25 cellular contexts compared by ENCODE assay signal in the genomic region with DNA sequence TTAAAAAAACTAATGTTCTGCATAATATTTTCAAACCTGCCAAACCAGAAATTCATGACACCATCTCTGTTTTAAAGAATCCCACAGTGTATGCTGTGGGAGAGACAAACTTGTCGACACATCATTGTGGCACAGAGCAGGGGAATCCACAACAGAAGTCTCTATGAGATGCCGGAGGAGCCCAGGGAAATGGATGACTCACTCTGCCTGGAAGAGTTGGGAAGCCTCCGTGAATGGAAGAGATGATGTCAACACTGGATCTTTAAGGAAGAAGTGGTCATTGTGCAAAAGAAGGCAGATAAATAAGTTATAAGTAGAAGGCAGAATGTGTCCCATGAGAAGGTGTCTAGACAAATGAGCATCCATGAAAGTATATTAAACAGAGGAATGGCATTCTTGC.
DNase-seq lines count a peak whose midpoint lies in the region; ATAC-seq, FAIRE-seq and TF ChIP-seq lines count a peak whose summit lies in the region.
"Had no signal": no experiment of that assay in that cellular context is flagged by ENCODE, and none has a peak within 500 bp of the region (broad histone marks: within the 10 kb centered on the region; RNA-seq: fewer than 3 reads in every experiment).

No MANE protein-coding gene starts in this region.

- ATAC-seq in Right ventricle myocardium superior (ENCODE audit: poor library complexity) = peak; percentile 82
- no peak for ATAC-seq in GM21737 (IDR thresholded peaks at IDR 0.05; ENCODE audit: unreplicated experiment)
- ATAC-seq: activated T-helper 17 cell treated with anti-CD3 and anti-CD28 coated beads, Interleukin-2, amount 50 U/mL, for 72 hours; HCT116; natural killer cell treated with Interleukin-12 subunit alpha and Interleukin-12 subunit beta and Interleukin-15 and Interleukin-18, amount 100 ng/mL, for 72 hours had no signal

- H3K4me2 ChIP-seq in osteoblast (ENCODE audit: insufficient read depth, low read length) = no peak overlapping the region

- DNase-seq in H54 (ENCODE audit: insufficient read length, low spot score) = peak; percentile 1
- DNase-seq in astrocyte of the hippocampus (ENCODE audit: low read depth, low spot score) = peak; percentile 25
- no peak for DNase-seq in Right ventricle myocardium superior
- no peak for DNase-seq in nephron progenitor cell
- no peak for DNase-seq in activated CD4-positive, alpha-beta T cell treated with anti-CD3 and anti-CD28 coated beads, Interleukin-2, amount 10 ng/mL, durations not matched to agents 7 days and 5 days
- no peak for DNase-seq in osteoblast (ENCODE audit: insufficient read length, low spot score, missing footprints)
- no peak for DNase-seq in amniotic stem cell (lab: John Stamatoyannopoulos, UW)
- DNase-seq: activated CD4-positive, alpha-beta T cell treated with anti-CD3 and anti-CD28 coated beads, Interleukin-2, amount 50 U/mL, for 1 hour; dermis blood vessel endothelial cell; DMS 273 treated with DMSO at 0.1 percent for 48 hours; foreskin fibroblast; kidney; NCI-H1105 treated with DMSO at 0.1 percent for 48 hours; NCI-H2107; NCI-H510A; RPMI8226; transverse colon had no signal

- no peak for FAIRE-seq in H54 (lab: Jason Lieb, UNC)
- FAIRE-seq: GM12891, kidney had no signal

- TF ChIP-seq POLR2A in H54 (IDR thresholded peaks at IDR 0.05; ENCODE audit: low read depth, low read length) = no peak

- POLR2A ChIA-PET in activated CD4-positive, alpha-beta T cell treated with anti-CD3 and anti-CD28 coated beads, Interleukin-2, amount 10 ng/mL, durations not matched to agents 7 days and 5 days (lab: Charles Lee) = no interaction called here

- H3K9me3 ChIP-seq in osteoblast (ENCODE audit: low read depth, low read length) = no peaks in the 10 kb centered on the region
- H3K9me3 ChIP-seq: transverse colon had no signal

- H3K4me3 ChIP-seq in osteoblast (ENCODE audit: insufficient read depth, low read length) = no peak overlapping the region
- H3K4me3 ChIP-seq: transverse colon had no signal

- no peak for TF ChIP-seq CTCF in nephron progenitor cell (IDR thresholded peaks at IDR 0.05)
- no peak for TF ChIP-seq CTCF in osteoblast (IDR thresholded peaks at IDR 0.05; ENCODE audit: extremely low read depth, low read depth, low read length)

- no peaks in the 10 kb centered on the region for H3K36me3 ChIP-seq in osteoblast (ENCODE audit: insufficient read depth, low read length)
- H3K36me3 ChIP-seq: transverse colon had no signal

- H3K27ac Mint-ChIP-seq in nephron progenitor cell = peak overlapping the region; percentile 2
- H3K27ac Mint-ChIP-seq in activated CD4-positive, alpha-beta T cell treated with anti-CD3 and anti-CD28 coated beads, Interleukin-2, amount 10 ng/mL, durations not matched to agents 7 days and 5 days = no peak overlapping the region
- H3K27ac Mint-ChIP-seq: activated naive CD8-positive, alpha-beta T cell; activated T-helper 17 cell treated with anti-CD3 and anti-CD28 coated beads, Interleukin-2, amount 50 U/mL, for 72 hours; natural killer cell treated with Interleukin-12 subunit alpha and Interleukin-12 subunit beta and Interleukin-15 and Interleukin-18, amount 100 ng/mL, for 72 hours; stimulated activated naive CD8-positive, alpha-beta T cell treated with anti-CD3 and anti-CD28 coated beads, Interleukin-15, Interleukin-2, amounts not matched to agents 100 ng/mL and 50 ng/mL, for 24 hours had no signal

- no peak overlapping the region for H3K27ac ChIP-seq in osteoblast (ENCODE audit: low read depth, low read length)
- H3K27ac ChIP-seq: parathyroid adenoma, transverse colon had no signal

- intact Hi-C loops in Right ventricle myocardium superior (cut with DNase I) = no loop called here

- H3K27me3 ChIP-seq in osteoblast (ENCODE audit: insufficient read depth, low read length) = no peaks in the 10 kb centered on the region
- H3K27me3 ChIP-seq: transverse colon had no signal

- H3K4me3 Mint-ChIP-seq in nephron progenitor cell = no peak overlapping the region
- no peak overlapping the region for H3K4me3 Mint-ChIP-seq in activated CD4-positive, alpha-beta T cell treated with anti-CD3 and anti-CD28 coated beads, Interleukin-2, amount 10 ng/mL, durations not matched to agents 7 days and 5 days
- H3K4me3 Mint-ChIP-seq: activated naive CD8-positive, alpha-beta T cell; activated T-helper 17 cell treated with anti-CD3 and anti-CD28 coated beads, Interleukin-2, amount 50 U/mL, for 72 hours; natural killer cell treated with Interleukin-12 subunit alpha and Interleukin-12 subunit beta and Interleukin-15 and Interleukin-18, amount 100 ng/mL, for 72 hours; stimulated activated naive CD8-positive, alpha-beta T cell treated with anti-CD3 and anti-CD28 coated beads, Interleukin-15, Interleukin-2, amounts not matched to agents 100 ng/mL and 50 ng/mL, for 24 hours had no signal

- H3K9me3 Mint-ChIP-seq in nephron progenitor cell = peaks cover 6% of the 10 kb centered on the region
- peaks cover 9% of the 10 kb centered on the region for H3K9me3 Mint-ChIP-seq in activated CD4-positive, alpha-beta T cell treated with anti-CD3 and anti-CD28 coated beads, Interleukin-2, amount 10 ng/mL, durations not matched to agents 7 days and 5 days

- H3K4me1 ChIP-seq in osteoblast (ENCODE audit: insufficient read depth, low read length) = no peaks in the 10 kb centered on the region
- H3K4me1 ChIP-seq: parathyroid adenoma, transverse colon had no signal

- H4K20me1 ChIP-seq in osteoblast (ENCODE audit: insufficient read depth, low read length) = no peaks in the 10 kb centered on the region

- H3K27me3 Mint-ChIP-seq in nephron progenitor cell (ENCODE audit: low read depth, poor library complexity) = peaks cover 8% of the 10 kb centered on the region
- no peaks in the 10 kb centered on the region for H3K27me3 Mint-ChIP-seq in activated CD4-positive, alpha-beta T cell treated with anti-CD3 and anti-CD28 coated beads, Interleukin-2, amount 10 ng/mL, durations not matched to agents 7 days and 5 days
- H3K27me3 Mint-ChIP-seq: activated naive CD8-positive, alpha-beta T cell; activated T-helper 17 cell treated with anti-CD3 and anti-CD28 coated beads, Interleukin-2, amount 50 U/mL, for 72 hours; natural killer cell treated with Interleukin-12 subunit alpha and Interleukin-12 subunit beta and Interleukin-15 and Interleukin-18, amount 100 ng/mL, for 72 hours; stimulated activated naive CD8-positive, alpha-beta T cell treated with anti-CD3 and anti-CD28 coated beads, Interleukin-15, Interleukin-2, amounts not matched to agents 100 ng/mL and 50 ng/mL, for 24 hours had no signal

- peaks cover 16% of the 10 kb centered on the region for H3K4me1 Mint-ChIP-seq in nephron progenitor cell
- H3K4me1 Mint-ChIP-seq in activated CD4-positive, alpha-beta T cell treated with anti-CD3 and anti-CD28 coated beads, Interleukin-2, amount 10 ng/mL, durations not matched to agents 7 days and 5 days = no peaks in the 10 kb centered on the region
- H3K4me1 Mint-ChIP-seq: activated T-helper 17 cell treated with anti-CD3 and anti-CD28 coated beads, Interleukin-2, amount 50 U/mL, for 72 hours had no signal

- CTCF ChIA-PET in activated CD4-positive, alpha-beta T cell treated with anti-CD3 and anti-CD28 coated beads, Interleukin-2, amount 10 ng/mL, durations not matched to agents 7 days and 5 days (lab: Charles Lee) = no interaction called here

- no peaks in the 10 kb centered on the region for H3K36me3 Mint-ChIP-seq in nephron progenitor cell (ENCODE audit: low read depth)
- no peaks in the 10 kb centered on the region for H3K36me3 Mint-ChIP-seq in activated CD4-positive, alpha-beta T cell treated with anti-CD3 and anti-CD28 coated beads, Interleukin-2, amount 10 ng/mL, durations not matched to agents 7 days and 5 days (ENCODE audit: low read depth)

- H2AFZ ChIP-seq in osteoblast (ENCODE audit: low read length) = no peak overlapping the region
- H2AFZ ChIP-seq: parathyroid adenoma had no signal

- H3K79me2 ChIP-seq in osteoblast (ENCODE audit: insufficient read depth, low read length) = no peaks in the 10 kb centered on the region
- H3K79me2 ChIP-seq: parathyroid adenoma had no signal

Comparison
In these comparisons a context has a peak if more than half of its experiments do, and no peak if none do; other contexts are left out.
1. DNase-seq: peak in H54 (single experiment) and astrocyte of the hippocampus (single experiment); none in Right ventricle myocardium superior (single experiment), nephron progenitor cell (single experiment), activated CD4-positive, alpha-beta T cell treated with anti-CD3 and anti-CD28 coated beads, Interleukin-2, amount 10 ng/mL, durations not matched to agents 7 days and 5 days (single experiment), osteoblast (single experiment) and amniotic stem cell (single experiment).